In genomic region chr6:52155791-52156576, GRCh38 we compare ENCODE assay signal across 9 cellular contexts. TPM values are rescaled to one million over a fixed set of nuclear protein-coding genes. Genes with fewer than 3 reads are reported as not detected.
DNase-seq lines count a peak whose midpoint lies in the region; ATAC-seq and TF ChIP-seq lines count a peak whose summit lies in the region.
"Had no signal": no experiment of that assay in that cellular context is flagged by ENCODE, and none has a peak within 500 bp of the region (broad histone marks: within the 10 kb centered on the region; RNA-seq: fewer than 3 reads in every experiment).

No MANE protein-coding gene starts in this region.

- H3K27ac ChIP-seq in hepatocyte: no peak overlapping the region

- no peaks in the 10 kb centered on the region for H3K9me2 ChIP-seq in hepatocyte (replicated peaks; ENCODE audit: insufficient read depth)

- 82% methylated on average over 7 of the region's 7 CpGs for WGBS in hepatocyte (ENCODE audit: low lambda C conversion rate, missing lambda C conversion rate)

- no peaks in the 10 kb centered on the region for H3K4me1 ChIP-seq in hepatocyte (ENCODE audit: insufficient read depth)

- H4K20me1 ChIP-seq in hepatocyte (ENCODE audit: insufficient read depth, poor library complexity, severe bottlenecking): no peaks in the 10 kb centered on the region

- no peak overlapping the region for H3K4me2 ChIP-seq in hepatocyte

- no peak overlapping the region for H3K4me3 ChIP-seq in hepatocyte

- H2AFZ ChIP-seq in hepatocyte: no peak overlapping the region

- peak; percentile 39 for DNase-seq in NCI-H510A treated with DMSO at 0.1 percent for 48 hours (lab: John Stamatoyannopoulos, UW)
- DNase-seq in kidney tubule cell (ENCODE audit: low spot score): peak; percentile 97
- no peak for DNase-seq in hepatocyte (ENCODE audit: low spot score)
- DNase-seq in HuH-7.5 (ENCODE audit: low spot score): no peak
- no peak for DNase-seq in NCI-H1694 (lab: John Stamatoyannopoulos, UW)
- no peak for DNase-seq in left cardiac atrium

- ATAC-seq in GM19023 (IDR thresholded peaks at IDR 0.05; ENCODE audit: unreplicated experiment): peak; percentile 80
- peak; percentile 90 for ATAC-seq in HG02763 (IDR thresholded peaks at IDR 0.05; ENCODE audit: unreplicated experiment)
- no peak for ATAC-seq in left cardiac atrium

- H3K79me2 ChIP-seq in hepatocyte: no peaks in the 10 kb centered on the region

- intact Hi-C loops in left cardiac atrium (cut with DNase I): no loop called here

- H3K36me3 ChIP-seq in hepatocyte (replicated peaks; ENCODE audit: insufficient read depth, low read depth): no peaks in the 10 kb centered on the region

- no peaks in the 10 kb centered on the region for H3K9me3 ChIP-seq in hepatocyte (ENCODE audit: low read depth)

- no peaks in the 10 kb centered on the region for H3K27me3 ChIP-seq in hepatocyte

- no peak for TF ChIP-seq CTCF in hepatocyte (IDR thresholded peaks at IDR 0.05; ENCODE audit: poor library complexity)

RNA-seq across cellular contexts. Expression of gene IL17A, which starts 30.2 kb away (rescaled TPM):
- total RNA-seq in hepatocyte (not detected in 2 replicates), left cardiac atrium (not detected)
- not detected in 2 replicates for polyA plus RNA-seq in hepatocyte
- total RNA-seq: fibroblast of villous mesenchyme had no signal

Comparison
In these comparisons a context has a peak if more than half of its experiments do, and no peak if none do; other contexts are left out.
1. ATAC-seq: peak in GM19023 (single experiment) and HG02763 (single experiment); none in left cardiac atrium (0 of 2).
2. DNase-seq: peak in NCI-H510A treated with DMSO at 0.1 percent for 48 hours (single experiment) and kidney tubule cell (single experiment); none in hepatocyte (single experiment), HuH-7.5 (single experiment), NCI-H1694 (single experiment) and left cardiac atrium (single experiment).